Comparison of ENCODE assay signal across 8 cellular contexts in genomic region chr14:75022655-75023054, GRCh38. TPM values are rescaled to one million over a fixed set of nuclear protein-coding genes. Genes with fewer than 3 reads are reported as not detected.
DNase-seq lines count a peak whose midpoint lies in the region; ATAC-seq and TF ChIP-seq lines count a peak whose summit lies in the region.

No MANE protein-coding gene starts in this region.

- no peaks in the 10 kb centered on the region for H3K9me3 ChIP-seq in psoas muscle

- peaks cover 12% of the 10 kb centered on the region for H3K4me1 ChIP-seq in psoas muscle

- peak; percentile 98 to 100 (median 99) for ATAC-seq in psoas muscle
- no peak for ATAC-seq in GM19463 (IDR thresholded peaks at IDR 0.05; ENCODE audit: unreplicated experiment)

- DNase-seq in NCI-H82 (lab: John Stamatoyannopoulos, UW) (peak; percentile 53), NCI-H82 treated with DMSO at 0.1 percent for 48 hours (lab: John Stamatoyannopoulos, UW; ENCODE audit: unreplicated experiment) (no peak), NCI-H2171 treated with DMSO at 0.1 percent for 48 hours (lab: John Stamatoyannopoulos, UW) (peak; percentile 33), epithelial cell of proximal tubule (ENCODE audit: low read depth) (no peak), psoas muscle (peak; percentile 43 to 84), NCI-H2029 (lab: John Stamatoyannopoulos, UW) (no peak), GDM1 (lab: John Stamatoyannopoulos, UW) (no peak)

- peaks cover 8 to 92% of the 10 kb centered on the region in 2 donors for H3K36me3 ChIP-seq in psoas muscle (ENCODE audit: insufficient read depth in 1 of 2, low read depth in 1 of 2)

- H3K4me3 ChIP-seq in epithelial cell of proximal tubule (ENCODE audit: low read depth, low read length) (no peak overlapping the region), psoas muscle (no peak overlapping the region)

- H3K27me3 ChIP-seq in psoas muscle (ENCODE audit: insufficient read depth in 3 of 3, low read length in 2 of 3) = no peaks in the 10 kb centered on the region

- TF ChIP-seq CTCF in epithelial cell of proximal tubule (conservative IDR thresholded peaks at IDR 0.05; ENCODE audit: low read depth, low read length) (peak; percentile 43), psoas muscle (IDR thresholded peaks at IDR 0.05) (peak; percentile 51)

- intact Hi-C loops in psoas muscle (cut with DNase I) = loop anchor here in 1 of 2 donors (10.0 kb wide), 1 partner anchor 108 kb away; no protein-coding TSS in a partner anchor

- 47 to 55% (median 54%) methylated on average over 8 of the region's 8 CpGs for WGBS in psoas muscle, 3 donors

- H3K27ac ChIP-seq in psoas muscle = peak overlapping the region; percentile 46

RNA-seq across cellular contexts. Expression of gene EIF2B2, which starts 19.9 kb away (rescaled TPM):
- total RNA-seq in epithelial cell of proximal tubule = 52.5 and 73.9 TPM in 2 replicates
- 10 to 100 TPM; 44.5 to 68.9 (median 54.6) TPM for total RNA-seq in psoas muscle
- polyA plus RNA-seq in psoas muscle = 10 to 100 TPM; 64.4 to 91.9 (median 74.8) TPM

RNA-seq across cellular contexts. Expression of gene MLH3, which starts 28.6 kb away (rescaled TPM):
- total RNA-seq in epithelial cell of proximal tubule (10.3 and 10.7 TPM in 2 replicates), psoas muscle (10 to 100 TPM; 12.5 to 24.1 (median 17.2) TPM)
- polyA plus RNA-seq in psoas muscle = 10 to 100 TPM in 1 of 3 donors, 1 to 10 TPM in 2; 7.9 to 15.7 (median 10.0) TPM

RNA-seq across cellular contexts. Expression of gene ACYP1, which starts 41.2 kb away (rescaled TPM):
- total RNA-seq in epithelial cell of proximal tubule = 25.9 and 66.1 TPM in 2 replicates
- 10 to 100 TPM in 2 of 4 donors, 1 to 10 TPM in 2; 7.1 to 22.0 (median 10.6) TPM for total RNA-seq in psoas muscle
- polyA plus RNA-seq in psoas muscle = 10 to 100 TPM; 11.7 to 25.9 (median 17.1) TPM

RNA-seq across cellular contexts. Expression of gene ZC2HC1C, which starts 46.8 kb away (rescaled TPM):
- total RNA-seq in epithelial cell of proximal tubule = 1.9 and 2.2 TPM in 2 replicates
- 1 to 10 TPM; 2.5 to 6.4 (median 3.6) TPM for total RNA-seq in psoas muscle
- polyA plus RNA-seq in psoas muscle = 10 to 100 TPM in 1 of 3 donors, 1 to 10 TPM in 2; 2.7 to 17.3 (median 8.8) TPM

Comparison
In these comparisons a context has a peak if more than half of its experiments do, and no peak if none do; other contexts are left out.
1. DNase-seq: peak in NCI-H82 (single experiment), NCI-H2171 treated with DMSO at 0.1 percent for 48 hours (single experiment) and psoas muscle (2 of 2); none in NCI-H82 treated with DMSO at 0.1 percent for 48 hours (single experiment), epithelial cell of proximal tubule (single experiment), NCI-H2029 (single experiment) and GDM1 (single experiment).